ENCODE assay signal across 8 cellular contexts in genomic region chr11:123466172-123466571, GRCh38. TPM values are rescaled to one million over a fixed set of nuclear protein-coding genes. Genes with fewer than 3 reads are reported as not detected.
DNase-seq lines count a peak whose midpoint lies in the region; ATAC-seq, FAIRE-seq and TF ChIP-seq lines count a peak whose summit lies in the region.
"Not testable (repeated sequence)": the region's sequence is repeated elsewhere in the genome, so short reads cannot be mapped to it uniquely, and the experiment has no call there.

No MANE protein-coding gene starts in this region.

- not testable (repeated sequence) for H3K4me3 Mint-ChIP-seq in activated CD4-positive, alpha-beta T cell treated with anti-CD3 and anti-CD28 coated beads for 36 hours; activated CD8-positive, alpha-beta memory T cell treated with anti-CD3 and anti-CD28 coated beads, Interleukin-2, amount 10 ng/mL, durations not matched to agents 7 days and 5 days; central memory CD8-positive, alpha-beta T cell; natural killer cell treated with Interleukin-12 subunit alpha and Interleukin-12 subunit beta and Interleukin-15 and Interleukin-18, amount 100 ng/mL, for 72 hours

- not testable (repeated sequence) for H3K4me2 ChIP-seq in PC-3 (ENCODE audit: low read length)

- not testable (repeated sequence) for DNase-seq in GM12891 (ENCODE audit: insufficient read length, low spot score); PC-3; activated CD4-positive, alpha-beta T cell treated with anti-CD3 and anti-CD28 coated beads for 36 hours; activated CD8-positive, alpha-beta memory T cell treated with anti-CD3 and anti-CD28 coated beads, Interleukin-2, amount 10 ng/mL, durations not matched to agents 7 days and 5 days; activated naive CD4-positive, alpha-beta T cell treated with anti-CD3 and anti-CD28 coated beads, Interleukin-2, amount 50 U/mL, for 72 hours (ENCODE audit: low spot score in 2 of 2); central memory CD8-positive, alpha-beta T cell (ENCODE audit: low spot score in 2 of 2); natural killer cell treated with Interleukin-12 subunit alpha and Interleukin-12 subunit beta and Interleukin-15 and Interleukin-18, amount 100 ng/mL, for 72 hours (ENCODE audit: low spot score); substantia nigra (lab: John Stamatoyannopoulos, UW)

- H3K27ac ChIP-seq in PC-3 (ENCODE audit: low read length) (peak overlapping the region; percentile 29), substantia nigra (ENCODE audit: low read depth, low read length, poor library complexity, severe bottlenecking) (peak overlapping the region; percentile 61)

- BruUV-seq in PC-3 (replicated peaks; lab: Mats Ljungman, UMichigan): not testable (repeated sequence)

- H3K36me3 ChIP-seq in PC-3 (ENCODE audit: low read depth, low read length): not testable (repeated sequence)

- POLR2A ChIA-PET in PC-3 (lab: Charles Lee; ENCODE audit: unreplicated experiment); activated CD4-positive, alpha-beta T cell treated with anti-CD3 and anti-CD28 coated beads for 36 hours (lab: Charles Lee): not testable (repeated sequence)

- ATAC-seq in PC-3; activated CD4-positive, alpha-beta T cell treated with anti-CD3 and anti-CD28 coated beads for 36 hours; activated CD8-positive, alpha-beta memory T cell treated with anti-CD3 and anti-CD28 coated beads, Interleukin-2, amount 10 ng/mL, durations not matched to agents 7 days and 5 days; activated naive CD4-positive, alpha-beta T cell treated with anti-CD3 and anti-CD28 coated beads, Interleukin-2, amount 50 U/mL, for 72 hours; central memory CD8-positive, alpha-beta T cell (replicated peaks; ENCODE audit: extremely low read depth, poor library complexity, severe bottlenecking); natural killer cell treated with Interleukin-12 subunit alpha and Interleukin-12 subunit beta and Interleukin-15 and Interleukin-18, amount 100 ng/mL, for 72 hours: not testable (repeated sequence)

- CTCF ChIA-PET in PC-3 (lab: Charles Lee): not testable (repeated sequence)
- CTCF ChIA-PET in activated CD4-positive, alpha-beta T cell treated with anti-CD3 and anti-CD28 coated beads for 36 hours (lab: Charles Lee): interaction anchor here (0.7 to 1.0 kb wide), 3 partner anchors 10 to 311 kb away, joined by 3 to 4 read pairs (median 3); no protein-coding TSS in a partner anchor
- CTCF ChIA-PET in activated CD8-positive, alpha-beta memory T cell treated with anti-CD3 and anti-CD28 coated beads, Interleukin-2, amount 10 ng/mL, durations not matched to agents 7 days and 5 days (lab: Charles Lee): interaction anchor here (1.3 to 7.4 kb wide), 4 partner anchors 12 to 59 kb away, joined by 4 to 48 read pairs (median 8); no protein-coding TSS in a partner anchor

- H3F3A ChIP-seq in PC-3 (ENCODE audit: low read length, unreplicated experiment): not testable (repeated sequence)

- peaks cover 14% of the 10 kb centered on the region for H3K4me1 Mint-ChIP-seq in activated CD4-positive, alpha-beta T cell treated with anti-CD3 and anti-CD28 coated beads for 36 hours
- peaks cover 64% of the 10 kb centered on the region for H3K4me1 Mint-ChIP-seq in activated CD8-positive, alpha-beta memory T cell treated with anti-CD3 and anti-CD28 coated beads, Interleukin-2, amount 10 ng/mL, durations not matched to agents 7 days and 5 days
- not testable (repeated sequence) for H3K4me1 Mint-ChIP-seq in central memory CD8-positive, alpha-beta T cell
- peaks cover 8 to 26% of the 10 kb centered on the region in 2 donors for H3K4me1 Mint-ChIP-seq in natural killer cell treated with Interleukin-12 subunit alpha and Interleukin-12 subunit beta and Interleukin-15 and Interleukin-18, amount 100 ng/mL, for 72 hours (ENCODE audit: low read depth in 2 of 2)

- not testable (repeated sequence) for H3K9ac ChIP-seq in PC-3 (ENCODE audit: low read length)

- H3K27me3 Mint-ChIP-seq in activated CD4-positive, alpha-beta T cell treated with anti-CD3 and anti-CD28 coated beads for 36 hours; activated CD8-positive, alpha-beta memory T cell treated with anti-CD3 and anti-CD28 coated beads, Interleukin-2, amount 10 ng/mL, durations not matched to agents 7 days and 5 days; central memory CD8-positive, alpha-beta T cell; natural killer cell treated with Interleukin-12 subunit alpha and Interleukin-12 subunit beta and Interleukin-15 and Interleukin-18, amount 100 ng/mL, for 72 hours: not testable (repeated sequence)

- TF ChIP-seq CTCF in PC-3 (conservative IDR thresholded peaks at IDR 0.05; ENCODE audit: low read depth, low read length): not testable (repeated sequence)

- not testable (repeated sequence) for H3K9me3 Mint-ChIP-seq in activated CD4-positive, alpha-beta T cell treated with anti-CD3 and anti-CD28 coated beads for 36 hours (ENCODE audit: low read depth); activated CD8-positive, alpha-beta memory T cell treated with anti-CD3 and anti-CD28 coated beads, Interleukin-2, amount 10 ng/mL, durations not matched to agents 7 days and 5 days (ENCODE audit: low read depth); activated naive CD4-positive, alpha-beta T cell treated with anti-CD3 and anti-CD28 coated beads, Interleukin-2, amount 50 U/mL, for 72 hours; central memory CD8-positive, alpha-beta T cell; natural killer cell treated with Interleukin-12 subunit alpha and Interleukin-12 subunit beta and Interleukin-15 and Interleukin-18, amount 100 ng/mL, for 72 hours

- H3K36me3 Mint-ChIP-seq in activated CD4-positive, alpha-beta T cell treated with anti-CD3 and anti-CD28 coated beads for 36 hours (ENCODE audit: low read depth); central memory CD8-positive, alpha-beta T cell (ENCODE audit: insufficient read depth); natural killer cell treated with Interleukin-12 subunit alpha and Interleukin-12 subunit beta and Interleukin-15 and Interleukin-18, amount 100 ng/mL, for 72 hours: not testable (repeated sequence)
- peaks cover 45% of the 10 kb centered on the region for H3K36me3 Mint-ChIP-seq in activated CD8-positive, alpha-beta memory T cell treated with anti-CD3 and anti-CD28 coated beads, Interleukin-2, amount 10 ng/mL, durations not matched to agents 7 days and 5 days
- peaks cover 0 to 31% of the 10 kb centered on the region in 2 donors for H3K36me3 Mint-ChIP-seq in activated naive CD4-positive, alpha-beta T cell treated with anti-CD3 and anti-CD28 coated beads, Interleukin-2, amount 50 U/mL, for 72 hours

- H4K20me1 ChIP-seq in PC-3 (ENCODE audit: low read length): not testable (repeated sequence)

- H3K27me3 ChIP-seq in PC-3 (ENCODE audit: low read length): not testable (repeated sequence)

- H3K4me3 ChIP-seq in PC-3 (ENCODE audit: low read length): not testable (repeated sequence)

- not testable (repeated sequence) for H2AFZ ChIP-seq in PC-3 (ENCODE audit: low read length)

- not testable (repeated sequence) for H3K4me1 ChIP-seq in PC-3 (ENCODE audit: insufficient read depth, low read length)

- H3K9me3 ChIP-seq in PC-3 (ENCODE audit: low read length): not testable (repeated sequence)

- peaks cover 53% of the 10 kb centered on the region for H3K79me2 ChIP-seq in PC-3 (ENCODE audit: low read length)

- not testable (repeated sequence) for TF ChIP-seq POLR2A in GM12891 (IDR thresholded peaks at IDR 0.05; ENCODE audit: low read depth, low read length)

- peak overlapping the region; percentile 26 for H3K27ac Mint-ChIP-seq in activated CD4-positive, alpha-beta T cell treated with anti-CD3 and anti-CD28 coated beads for 36 hours
- H3K27ac Mint-ChIP-seq in activated CD8-positive, alpha-beta memory T cell treated with anti-CD3 and anti-CD28 coated beads, Interleukin-2, amount 10 ng/mL, durations not matched to agents 7 days and 5 days: peak overlapping the region; percentile 80
- peak overlapping the region; percentile 75 to 79 for H3K27ac Mint-ChIP-seq in activated naive CD4-positive, alpha-beta T cell treated with anti-CD3 and anti-CD28 coated beads, Interleukin-2, amount 50 U/mL, for 72 hours
- H3K27ac Mint-ChIP-seq in central memory CD8-positive, alpha-beta T cell (ENCODE audit: low read depth): peak overlapping the region; percentile 12
- peak overlapping the region; percentile 58 to 84 for H3K27ac Mint-ChIP-seq in natural killer cell treated with Interleukin-12 subunit alpha and Interleukin-12 subunit beta and Interleukin-15 and Interleukin-18, amount 100 ng/mL, for 72 hours

- H3K9me2 ChIP-seq in PC-3 (replicated peaks; ENCODE audit: low read length): not testable (repeated sequence)

- intact Hi-C loops in PC-3 (cut with micrococcal nuclease); activated CD4-positive, alpha-beta T cell treated with anti-CD3 and anti-CD28 coated beads for 36 hours (cut with DNase I, micrococcal nuclease): not testable (repeated sequence)

- FAIRE-seq in GM12891 (lab: Jason Lieb, UNC): peak; percentile 9

RNA-seq across cellular contexts. Expression of gene GRAMD1B, which starts 36.1 kb away (rescaled TPM):
- 23.0 TPM for polyA plus RNA-seq in GM12891 (2012; ENCODE audit: low read depth, missing spikeins)
- total RNA-seq in PC-3 (2014; rRNA removed): 82.1 and 110 TPM in 2 replicates
- 10 to 100 TPM; 38.6 to 45.7 TPM for total RNA-seq in activated CD4-positive, alpha-beta T cell treated with anti-CD3 and anti-CD28 coated beads for 36 hours
- total RNA-seq in activated CD8-positive, alpha-beta memory T cell treated with anti-CD3 and anti-CD28 coated beads, Interleukin-2, amount 10 ng/mL, durations not matched to agents 7 days and 5 days: 10 to 100 TPM; 75.6 to 89.9 TPM
- total RNA-seq in activated naive CD4-positive, alpha-beta T cell treated with anti-CD3 and anti-CD28 coated beads, Interleukin-2, amount 50 U/mL, for 72 hours: 10 to 100 TPM; 36.7 to 66.2 TPM
- total RNA-seq in natural killer cell treated with Interleukin-12 subunit alpha and Interleukin-12 subunit beta and Interleukin-15 and Interleukin-18, amount 100 ng/mL, for 72 hours: 100 to 1,000 TPM in 1 of 2 donors, 10 to 100 TPM in 1; 20.3 to 104 TPM

Comparison
In these comparisons a context has a peak if more than half of its experiments do, and no peak if none do; other contexts are left out.
1. H3K27ac Mint-ChIP-seq: peak in every context shown above with its lines; median percentile 80 in activated CD8-positive, alpha-beta memory T cell treated with anti-CD3 and anti-CD28 coated beads, Interleukin-2, amount 10 ng/mL, durations not matched to agents 7 days and 5 days; 77 in activated naive CD4-positive, alpha-beta T cell treated with anti-CD3 and anti-CD28 coated beads, Interleukin-2, amount 50 U/mL, for 72 hours; 71 in natural killer cell treated with Interleukin-12 subunit alpha and Interleukin-12 subunit beta and Interleukin-15 and Interleukin-18, amount 100 ng/mL, for 72 hours; 26 in activated CD4-positive, alpha-beta T cell treated with anti-CD3 and anti-CD28 coated beads for 36 hours; 12 in central memory CD8-positive, alpha-beta T cell.